Comparison of ENCODE assay signal across 8 cellular contexts in genomic region chr15:66496951-66497501, GRCh38. TPM values are rescaled to one million over a fixed set of nuclear protein-coding genes. Genes with fewer than 3 reads are reported as not detected.
DNase-seq lines count a peak whose midpoint lies in the region; FAIRE-seq and TF ChIP-seq lines count a peak whose summit lies in the region.

No MANE protein-coding gene starts in this region.

- H3K27ac Mint-ChIP-seq in activated naive CD4-positive, alpha-beta T cell treated with anti-CD3 and anti-CD28 coated beads, Interleukin-2, amount 10 ng/mL, durations not matched to agents 7 days and 5 days: peak overlapping the region; percentile 97

- peaks cover 77% of the 10 kb centered on the region for H3K36me3 ChIP-seq in HUES48 (ENCODE audit: control insufficient read depth, insufficient read depth, low read length)
- H3K36me3 ChIP-seq in adipocyte (ENCODE audit: control insufficient read depth, insufficient read depth, low read length, severe bottlenecking): peaks cover 52% of the 10 kb centered on the region
- H3K36me3 ChIP-seq in keratinocyte (ENCODE audit: control insufficient read depth in 2 of 2, extremely low read depth in 1 of 2, insufficient read depth in 2 of 2, low read length in 2 of 2): peaks cover 22 to 37% of the 10 kb centered on the region in 2 experiments
- H3K36me3 ChIP-seq in stomach: peaks cover 42 to 79% (median 79%) of the 10 kb centered on the region in 4 donors

- H3K4me3 Mint-ChIP-seq in activated naive CD4-positive, alpha-beta T cell treated with anti-CD3 and anti-CD28 coated beads, Interleukin-2, amount 10 ng/mL, durations not matched to agents 7 days and 5 days: peak overlapping the region; percentile 97

- TF ChIP-seq EP300 in stomach (IDR thresholded peaks at IDR 0.05): no peak

- H3K9me3 Mint-ChIP-seq in activated naive CD4-positive, alpha-beta T cell treated with anti-CD3 and anti-CD28 coated beads, Interleukin-2, amount 10 ng/mL, durations not matched to agents 7 days and 5 days: no peaks in the 10 kb centered on the region

- CTCF ChIA-PET in activated naive CD4-positive, alpha-beta T cell treated with anti-CD3 and anti-CD28 coated beads, Interleukin-2, amount 10 ng/mL, durations not matched to agents 7 days and 5 days (lab: Charles Lee): interaction anchor here (0.8 to 4.1 kb wide), 16 partner anchors 22 to 355 kb away, joined by 3 to 60 read pairs (median 6); partner anchors contain the start of genes DIS3L, MAP2K1 and TIPIN

- dilution Hi-C loops in keratinocyte (cut with MboI; ENCODE audit: extremely low pct_ligation_motif_present, low sequenced_read_pairs): no loop called here

- H3K4me3 ChIP-seq in HUES48 (ENCODE audit: low read depth, low read length) (peak overlapping the region; percentile 73), adipocyte (ENCODE audit: low read length) (peak overlapping the region; percentile 90), keratinocyte (ENCODE audit: control insufficient read depth in 2 of 3, extremely low read depth in 1 of 3, insufficient read depth in 2 of 3, low read depth in 1 of 3, low read length in 3 of 3) (peak overlapping the region; percentile 52 to 79 (median 73)), stomach (peak overlapping the region; percentile 71 to 92 (median 86))

- peak overlapping the region; percentile 96 for H3K27ac ChIP-seq in HUES48 (ENCODE audit: low read depth, low read length)
- H3K27ac ChIP-seq in keratinocyte (ENCODE audit: control insufficient read depth, insufficient read depth, low read length): peak overlapping the region; percentile 61
- peak overlapping the region; percentile 87 to 92 (median 90) for H3K27ac ChIP-seq in stomach

- H3K27me3 ChIP-seq in HUES48 (ENCODE audit: control insufficient read depth, insufficient read depth, low read length) (no peaks in the 10 kb centered on the region), adipocyte (replicated peaks; ENCODE audit: control insufficient read depth, insufficient read depth, low read length) (no peaks in the 10 kb centered on the region), keratinocyte (ENCODE audit: control insufficient read depth, extremely low read depth, insufficient read depth, low read length) (no peaks in the 10 kb centered on the region), stomach (no peaks in the 10 kb centered on the region)

- 13 to 20% (median 14%) methylated on average over 17 of the region's 17 CpGs for WGBS in stomach, 5 donors

- no peaks in the 10 kb centered on the region for H3K27me3 Mint-ChIP-seq in activated naive CD4-positive, alpha-beta T cell treated with anti-CD3 and anti-CD28 coated beads, Interleukin-2, amount 10 ng/mL, durations not matched to agents 7 days and 5 days

- TF ChIP-seq CTCF in keratinocyte (optimal IDR thresholded peaks at IDR 0.05 in 1 of 3, IDR thresholded peaks at IDR 0.05 in 1 of 3, conservative IDR thresholded peaks at IDR 0.05 in 1 of 3; ENCODE audit: extremely low read depth in 1 of 3, insufficient read depth in 2 of 3, low read length in 3 of 3) (no peak), stomach (IDR thresholded peaks at IDR 0.05) (no peak)

- peaks cover 55% of the 10 kb centered on the region for H3K4me1 Mint-ChIP-seq in activated naive CD4-positive, alpha-beta T cell treated with anti-CD3 and anti-CD28 coated beads, Interleukin-2, amount 10 ng/mL, durations not matched to agents 7 days and 5 days

- no peak for TF ChIP-seq POLR2A in stomach (IDR thresholded peaks at IDR 0.05)

- intact Hi-C loops in stomach (cut with DNase I; ENCODE audit: low total_unique reads): loop anchor here (5.0 kb wide), 1 partner anchor 110 kb away; the partner anchor contains the start of gene MAP2K1

- H3K9me3 ChIP-seq in HUES48 (ENCODE audit: control insufficient read depth, insufficient read depth, low read length) (no peaks in the 10 kb centered on the region), adipocyte (ENCODE audit: control insufficient read depth, low read length) (no peaks in the 10 kb centered on the region), keratinocyte (ENCODE audit: control insufficient read depth, low read depth, low read length) (no peaks in the 10 kb centered on the region), stomach (no peaks in the 10 kb centered on the region)

- H3K4me2 ChIP-seq in keratinocyte (ENCODE audit: control insufficient read depth, extremely low read depth, insufficient read depth, low read depth, low read length): peak overlapping the region; percentile 86

- no peaks in the 10 kb centered on the region for H3K9me1 ChIP-seq in keratinocyte (ENCODE audit: control insufficient read depth, extremely low read depth, insufficient read depth, low read length)

- H4K20me1 ChIP-seq in keratinocyte (ENCODE audit: control insufficient read depth, extremely low read depth, insufficient read depth, low read length): peaks cover 16% of the 10 kb centered on the region

- H2AFZ ChIP-seq in keratinocyte (ENCODE audit: control insufficient read depth, low read length): no peak overlapping the region

- no peak for FAIRE-seq in keratinocyte (lab: Jason Lieb, UNC)

- peaks cover 84% of the 10 kb centered on the region for H3K36me3 Mint-ChIP-seq in activated naive CD4-positive, alpha-beta T cell treated with anti-CD3 and anti-CD28 coated beads, Interleukin-2, amount 10 ng/mL, durations not matched to agents 7 days and 5 days

- H3K9ac ChIP-seq in HUES48 (ENCODE audit: low read depth, low read length) (peak overlapping the region; percentile 91), adipocyte (ENCODE audit: low read length) (peak overlapping the region; percentile 93), keratinocyte (ENCODE audit: control insufficient read depth, extremely low read depth, insufficient read depth, low read length) (peak overlapping the region; percentile 76)

- H3K4me1 ChIP-seq in HUES48 (ENCODE audit: control insufficient read depth, insufficient read depth, low read length) (no peaks in the 10 kb centered on the region), adipocyte (ENCODE audit: control insufficient read depth, insufficient read depth, low read length) (peaks cover 44% of the 10 kb centered on the region), keratinocyte (ENCODE audit: control insufficient read depth, extremely low read depth, insufficient read depth, low read length) (peaks cover 4% of the 10 kb centered on the region), stomach (peaks cover 10 to 79% (median 33%) of the 10 kb centered on the region in 4 donors)

- peaks cover 26% of the 10 kb centered on the region for H3K79me2 ChIP-seq in keratinocyte (ENCODE audit: control insufficient read depth, insufficient read depth, low read length)

- DNase-seq in activated naive CD4-positive, alpha-beta T cell treated with anti-CD3 and anti-CD28 coated beads, Interleukin-2, amount 10 ng/mL, durations not matched to agents 7 days and 5 days: no peak
- DNase-seq in activated naive CD4-positive, alpha-beta T cell treated with Interleukin-2 at 50 U/mL for 16 hours: no peak
- no peak for DNase-seq in adipocyte (ENCODE audit: low read depth)
- no peak for DNase-seq in keratinocyte (ENCODE audit: low read depth, low spot score)
- no peak for DNase-seq in stomach
- no peak for DNase-seq in foreskin melanocyte
- DNase-seq in activated gamma-delta T cell treated with Interleukin-2 at 50 U/mL for 16 hours: no peak

RNA-seq across cellular contexts. Expression of gene SNAPC5, which starts 0.5 kb away (rescaled TPM):
- 9.6 to 20.6 TPM (median 16.1 TPM) in 3 replicates for polyA plus RNA-seq in keratinocyte
- 14.1 TPM for polyA plus RNA-seq in keratinocyte (2011; ENCODE audit: low read depth)
- polyA plus RNA-seq in keratinocyte (2011; cell fraction: cytosol; rRNA removed): 15.9 and 17.5 TPM in 2 replicates
- 6.5 and 7.5 TPM in 2 replicates for polyA plus RNA-seq in keratinocyte (2011; cell fraction: nucleus; rRNA removed)
- polyA plus RNA-seq in keratinocyte (2012; ENCODE audit: low replicate concordance): 11.8 and 22.9 TPM in 2 replicates
- polyA minus RNA-seq in keratinocyte: 1.8 to 9.0 TPM (median 7.2 TPM) in 3 replicates
- polyA minus RNA-seq in keratinocyte (2011; cell fraction: cytosol; rRNA and poly(A)+ RNA removed): 7.9 TPM
- 0.93 and 1.6 TPM in 2 replicates for polyA minus RNA-seq in keratinocyte (2011; cell fraction: nucleus; rRNA and poly(A)+ RNA removed)
- total RNA-seq in stomach: 10 to 100 TPM in 2 of 5 donors, 1 to 10 TPM in 3; 2.3 to 18.2 (median 9.8) TPM
- 10 to 100 TPM; 25.9 to 49.0 (median 31.6) TPM for polyA plus RNA-seq in stomach

RNA-seq across cellular contexts. Expression of gene RPL4, which starts 7.6 kb away (rescaled TPM):
- polyA plus RNA-seq in keratinocyte: 4,775 to 5,343 TPM (median 4,989 TPM) in 3 replicates
- 1,839 TPM for polyA plus RNA-seq in keratinocyte (2011; ENCODE audit: low read depth)
- polyA plus RNA-seq in keratinocyte (2011; cell fraction: cytosol; rRNA removed): 5,273 and 5,283 TPM in 2 replicates
- polyA plus RNA-seq in keratinocyte (2011; cell fraction: nucleus; rRNA removed): 1,423 and 1,500 TPM in 2 replicates
- 4,114 and 4,154 TPM in 2 replicates for polyA plus RNA-seq in keratinocyte (2012; ENCODE audit: low replicate concordance)
- polyA minus RNA-seq in keratinocyte: 3,166 to 4,283 TPM (median 3,515 TPM) in 3 replicates
- polyA minus RNA-seq in keratinocyte (2011; cell fraction: cytosol; rRNA and poly(A)+ RNA removed): 2,751 TPM
- 518 and 680 TPM in 2 replicates for polyA minus RNA-seq in keratinocyte (2011; cell fraction: nucleus; rRNA and poly(A)+ RNA removed)
- total RNA-seq in stomach: 1,000 to 10,000 TPM in 4 of 5 donors, 100 to 1,000 TPM in 1; 994 to 3,031 (median 2,276) TPM
- polyA plus RNA-seq in stomach: 1,000 to 10,000 TPM; 2,383 to 4,395 (median 2,638) TPM

RNA-seq across cellular contexts. Expression of gene ZWILCH, which starts 8.1 kb away (rescaled TPM):
- polyA plus RNA-seq in keratinocyte (15.6 to 34.9 TPM (median 17.8 TPM) in 3 replicates), stomach (1 to 10 TPM; 3.5 to 5.6 (median 4.2) TPM)
- 13.9 TPM for polyA plus RNA-seq in keratinocyte (2011; ENCODE audit: low read depth)
- 11.6 and 19.9 TPM in 2 replicates for polyA plus RNA-seq in keratinocyte (2011; cell fraction: cytosol; rRNA removed)
- 16.0 and 17.3 TPM in 2 replicates for polyA plus RNA-seq in keratinocyte (2011; cell fraction: nucleus; rRNA removed)
- 4.2 and 15.4 TPM in 2 replicates for polyA plus RNA-seq in keratinocyte (2012; ENCODE audit: low replicate concordance)
- 7.3 to 33.6 TPM (median 7.8 TPM) in 3 replicates for polyA minus RNA-seq in keratinocyte
- polyA minus RNA-seq in keratinocyte (2011; cell fraction: cytosol; rRNA and poly(A)+ RNA removed): 10.0 TPM
- polyA minus RNA-seq in keratinocyte (2011; cell fraction: nucleus; rRNA and poly(A)+ RNA removed): 7.5 and 16.2 TPM in 2 replicates
- 10 to 100 TPM in 2 of 5 donors, 1 to 10 TPM in 2, under 1 TPM in 1; 0.89 to 46.7 (median 9.9) TPM for total RNA-seq in stomach
